Comparison of ENCODE assay signal across 7 cellular contexts in the genomic region with DNA sequence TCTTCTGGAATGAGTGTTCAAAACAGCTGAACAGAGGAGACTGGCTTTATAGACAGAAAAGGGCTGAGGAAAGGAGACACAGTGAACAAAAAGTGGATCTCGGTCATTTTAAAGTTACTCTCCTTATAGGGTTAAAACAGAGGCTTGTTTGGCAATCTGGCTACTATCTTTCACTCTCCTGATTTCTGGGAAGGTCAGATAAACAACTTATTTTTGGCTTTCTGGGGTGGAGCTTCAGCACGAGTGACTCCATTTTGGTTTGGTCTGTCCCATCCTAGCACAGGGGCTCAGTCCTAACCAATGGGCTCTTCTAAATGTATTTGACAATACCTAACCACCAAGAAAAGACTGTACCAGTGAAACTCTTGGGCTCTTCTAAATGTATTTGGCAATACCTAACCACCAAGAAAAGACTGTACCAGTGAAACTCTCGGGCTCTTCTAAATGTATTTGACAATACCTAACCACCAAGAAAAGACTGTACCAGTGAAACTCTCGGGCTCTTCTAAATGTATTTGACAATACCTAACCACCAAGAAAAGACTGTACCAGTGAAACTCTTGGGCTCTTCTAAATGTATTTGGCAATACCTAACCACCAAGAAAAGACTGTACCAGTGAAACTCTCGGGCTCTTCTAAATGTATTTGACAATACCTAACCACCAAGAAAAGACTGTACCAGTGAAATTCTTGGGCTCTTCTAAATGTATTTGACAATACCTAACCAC. TPM values are rescaled to one million over a fixed set of nuclear protein-coding genes. Genes with fewer than 3 reads are reported as not detected.
A peak's percentile ranks its signal among the peaks of the same experiment; 100 is the strongest.
DNase-seq lines count a peak whose midpoint lies in the region; ATAC-seq and TF ChIP-seq lines count a peak whose summit lies in the region.
"Not testable (repeated sequence)": the region's sequence is repeated elsewhere in the genome, so short reads cannot be mapped to it uniquely, and the experiment has no call there.

No MANE protein-coding gene starts in this region.

- not testable (repeated sequence) for H3K9me3 Mint-ChIP-seq in nephron

- POLR2A ChIA-PET in HCT116 (lab: Charles Lee); SK-N-SH (lab: Yijun Ruan, JAX): not testable (repeated sequence)

- not testable (repeated sequence) for H3K4me3 Mint-ChIP-seq in nephron

- TF ChIP-seq CTCF in HCT116 (IDR thresholded peaks at IDR 0.05 in 2 of 3, conservative IDR thresholded peaks at IDR 0.05 in 1 of 3; ENCODE audit: borderline replicate concordance in 1 of 3, insufficient read depth in 1 of 3, low read depth in 2 of 3, low read length in 2 of 3); NB4 (IDR thresholded peaks at IDR 0.05; ENCODE audit: low read depth, low read length); SK-N-SH (IDR thresholded peaks at IDR 0.05); cardiac fibroblast (IDR thresholded peaks at IDR 0.05; ENCODE audit: low read depth, low read length); heart right ventricle (IDR thresholded peaks at IDR 0.05); nephron (IDR thresholded peaks at IDR 0.05; ENCODE audit: unreplicated experiment in 3 of 3): not testable (repeated sequence)

- intact Hi-C loops in HCT116 (cut with micrococcal nuclease) = not testable (repeated sequence)
- intact Hi-C loops in heart right ventricle (cut with DNase I) = loop anchor here in 9 of 10 donors (1.0 to 10.0 kb wide), 8 partner anchors 25 to 224 kb away; no protein-coding TSS in a partner anchor

- H3K9me2 ChIP-seq in HCT116 (ENCODE audit: insufficient read depth); SK-N-SH: not testable (repeated sequence)

- TF ChIP-seq EP300 in SK-N-SH (IDR thresholded peaks at IDR 0.05; ENCODE audit: borderline replicate concordance in 1 of 2, low read depth in 1 of 2, low read length in 1 of 2) = not testable (repeated sequence)

- not testable (repeated sequence) for TF ChIP-seq POLR2A in HCT116 (IDR thresholded peaks at IDR 0.05; ENCODE audit: borderline replicate concordance, extremely low read depth, insufficient read depth, insufficient read length); NB4 (IDR thresholded peaks at IDR 0.05; ENCODE audit: extremely low read depth, insufficient read length)

- H3K9me3 ChIP-seq in HCT116 (ENCODE audit: control insufficient read depth in 1 of 2, insufficient read depth in 1 of 2, low read depth in 1 of 2, low read length in 2 of 2); SK-N-SH; heart right ventricle; skeletal muscle satellite cell (replicated peaks; ENCODE audit: low read length): not testable (repeated sequence)

- ATAC-seq in HCT116, heart right ventricle: not testable (repeated sequence)

- not testable (repeated sequence) for H3K27ac ChIP-seq in HCT116 (ENCODE audit: low read depth, low read length)
- H3K27ac ChIP-seq in SK-N-SH (ENCODE audit: low read depth in 2 of 2, low read length in 1 of 2) (peak overlapping the region; percentile 2 to 91; a peak in 2 of 4 replicates), heart right ventricle (peak overlapping the region in 8 of 10 donors; percentile 31 to 75 (median 66))

- H3K36me3 ChIP-seq in HCT116 (ENCODE audit: control insufficient read depth in 1 of 2, insufficient read depth in 2 of 2, low read length in 2 of 2); SK-N-SH (replicated peaks in 1 of 2; ENCODE audit: control insufficient read depth in 1 of 2, insufficient read depth in 2 of 2, low read length in 1 of 2); heart right ventricle; skeletal muscle satellite cell (ENCODE audit: insufficient read depth, low read length): not testable (repeated sequence)

- H3K79me2 ChIP-seq in HCT116 (ENCODE audit: insufficient read depth, low read length); SK-N-SH (ENCODE audit: insufficient read depth): not testable (repeated sequence)

- not testable (repeated sequence) for H4K20me1 ChIP-seq in HCT116 (ENCODE audit: insufficient read depth); SK-N-SH (ENCODE audit: insufficient read depth)

- DNase-seq in HCT116 (ENCODE audit: low read depth, low spot score); SK-N-SH; heart right ventricle: not testable (repeated sequence)
- peak; percentile 28 for DNase-seq in NB4 (ENCODE audit: low read depth)
- peak; percentile 11 to 66 for DNase-seq in cardiac fibroblast (ENCODE audit: low read depth in 2 of 2)

- H3K4me1 ChIP-seq in HCT116 (ENCODE audit: control insufficient read depth in 1 of 2, insufficient read depth in 2 of 2, low read length in 2 of 2) (peaks cover 16 to 34% of the 10 kb centered on the region in 2 experiments), SK-N-SH (ENCODE audit: control insufficient read depth in 1 of 2, insufficient read depth in 2 of 2, low read depth in 1 of 2, low read length in 1 of 2) (peaks cover 28 to 31% of the 10 kb centered on the region in 2 experiments; a peak in 3 of 4 replicates), heart right ventricle (peaks cover 14 to 70% (median 41%) of the 10 kb centered on the region in 9 donors), skeletal muscle satellite cell (ENCODE audit: control insufficient read depth, insufficient read depth, low read length) (peaks cover 67% of the 10 kb centered on the region)

- peak overlapping the region; percentile 86 for H2AFZ ChIP-seq in HCT116 (ENCODE audit: low read depth, low read length, poor library complexity, severe bottlenecking)
- not testable (repeated sequence) for H2AFZ ChIP-seq in SK-N-SH (ENCODE audit: low read depth)

- not testable (repeated sequence) for H3K27me3 ChIP-seq in HCT116 (ENCODE audit: insufficient read depth, low read length); SK-N-SH (ENCODE audit: insufficient read depth); heart right ventricle; skeletal muscle satellite cell (ENCODE audit: control insufficient read depth, insufficient read depth, low read length)

- peaks cover 45% of the 10 kb centered on the region for H3K4me1 Mint-ChIP-seq in nephron

- peaks cover 26% of the 10 kb centered on the region for H3F3A ChIP-seq in SK-N-SH (replicated peaks; ENCODE audit: insufficient read depth)

- RAD21 ChIA-PET in HCT116 (lab: Charles Lee; ENCODE audit: low non-redundant PET in 1 of 2, low total read pairs in 2 of 2, uncharacterized antibody in 2 of 2, unreplicated experiment in 2 of 2) = not testable (repeated sequence)

- not testable (repeated sequence) for H3K36me3 Mint-ChIP-seq in nephron (ENCODE audit: low read depth)

- H3K9ac ChIP-seq in HCT116 (ENCODE audit: low read length); SK-N-SH: not testable (repeated sequence)
- peak overlapping the region; percentile 77 for H3K9ac ChIP-seq in skeletal muscle satellite cell (ENCODE audit: low read depth, low read length)

- H3K27ac Mint-ChIP-seq in nephron = peak overlapping the region; percentile 22 to 33 (median 32)

- CTCF ChIA-PET in HCT116 (lab: Charles Lee) = interaction anchor here (0.8 to 1.0 kb wide), 4 partner anchors 9 to 243 kb away, joined by 3 to 5 read pairs (median 3); no protein-coding TSS in a partner anchor
- CTCF ChIA-PET in SK-N-SH (lab: Yijun Ruan, JAX) = interaction anchor here (0.6 to 2.6 kb wide), 27 partner anchors 10 to 447 kb away, joined by 3 to 20 read pairs (median 4); a partner anchor contains a TSS

- H3K4me2 ChIP-seq in HCT116 (ENCODE audit: low read length); SK-N-SH; skeletal muscle satellite cell (ENCODE audit: low read length): not testable (repeated sequence)

- not testable (repeated sequence) for H3K4me3 ChIP-seq in HCT116 (replicated peaks in 1 of 2; ENCODE audit: low read depth in 1 of 2, low read length in 2 of 2); NB4 (ENCODE audit: low read depth, low read length); SK-N-SH (ENCODE audit: low read depth in 2 of 2, low read length in 1 of 2); cardiac fibroblast (replicated peaks in 1 of 2; ENCODE audit: low read depth in 2 of 2, low read length in 2 of 2); heart right ventricle; skeletal muscle satellite cell (ENCODE audit: low read length)

- not testable (repeated sequence) for TF ChIP-seq RAD21 in HCT116 (IDR thresholded peaks at IDR 0.05; ENCODE audit: low read depth); SK-N-SH (IDR thresholded peaks at IDR 0.05; ENCODE audit: low read length)

- WGBS in SK-N-SH (ENCODE audit: low lambda C conversion rate) = 87% methylated on average over 4 of the region's 5 CpGs
- 76% methylated on average over 5 of the region's 5 CpGs for WGBS in heart right ventricle, 2 donors

- H3K27me3 Mint-ChIP-seq in nephron (ENCODE audit: low read depth) = not testable (repeated sequence)

- not testable (repeated sequence) for BruUV-seq in HCT116 (replicated peaks; lab: Mats Ljungman, UMichigan)

RNA-seq across cellular contexts. Expression of a gene that starts 39.5 kb away (rescaled TPM):
- total RNA-seq in HCT116 (2021; ENCODE audit: unreplicated experiment) (73.9 TPM), heart right ventricle (10 to 100 TPM; 47.8 to 88.4 (median 54.0) TPM)
- polyA plus RNA-seq in HCT116 (2012) = 57.7 and 60.5 TPM in 2 replicates
- polyA plus RNA-seq in SK-N-SH (2012; rRNA removed) (88.2 and 123 TPM in 2 replicates), heart right ventricle (10 to 100 TPM; 13.2 to 53.4 TPM)
- 123 and 126 TPM in 2 replicates for polyA plus RNA-seq in SK-N-SH (2012; cell fraction: cytosol; rRNA removed)
- polyA plus RNA-seq in SK-N-SH (2012; cell fraction: nucleus; rRNA removed) = 41.1 and 69.7 TPM in 2 replicates
- total RNA-seq in skeletal muscle satellite cell (2012; rRNA removed) = 146 and 148 TPM in 2 replicates
